8 cellular contexts compared by ENCODE assay signal in genomic region chr14:75709207-75709812, GRCh38. TPM values are rescaled to one million over a fixed set of nuclear protein-coding genes. Genes with fewer than 3 reads are reported as not detected.
DNase-seq lines count a peak whose midpoint lies in the region; ATAC-seq and TF ChIP-seq lines count a peak whose summit lies in the region.

No MANE protein-coding gene starts in this region.

- no peaks in the 10 kb centered on the region for H3K27me3 ChIP-seq in brain microvascular endothelial cell (replicated peaks)

- TF ChIP-seq CTCF in brain microvascular endothelial cell (IDR thresholded peaks at IDR 0.05; ENCODE audit: low read depth, low read length, missing control alignments): peak; percentile 89

- DNase-seq in A172 (ENCODE audit: low spot score): peak; percentile 44
- peak; percentile 66 to 67 for DNase-seq in NCI-H2081 (lab: John Stamatoyannopoulos, UW)
- DNase-seq in UCSD-AML1 (lab: John Stamatoyannopoulos, UW; ENCODE audit: unreplicated experiment): peak; percentile 39
- DNase-seq in brain microvascular endothelial cell: peak; percentile 85
- DNase-seq in iPS-NIHi11 (ENCODE audit: low spot score): peak; percentile 71
- DNase-seq in stimulated activated CD4-positive, alpha-beta T cell treated with anti-CD3 and anti-CD28 coated beads, Interleukin-12 subunit alpha, Interleukin-12 subunit beta, amount 100 ng/mL, for 48 hours (ENCODE audit: low read depth in 2 of 3, low spot score in 1 of 3): peak; percentile 13 to 55 (median 42)

- H3K36me3 ChIP-seq in brain microvascular endothelial cell (replicated peaks): no peaks in the 10 kb centered on the region

- ATAC-seq in GM18868 (IDR thresholded peaks at IDR 0.05; ENCODE audit: unreplicated experiment) (peak; percentile 52), GM18870 (IDR thresholded peaks at IDR 0.05; ENCODE audit: unreplicated experiment) (no peak)

- in situ Hi-C loops in brain microvascular endothelial cell (cut with HindIII; ENCODE audit: low pct_ligation_motif_present, low sequenced_read_pairs): loop anchor here (25.0 kb wide), 1 partner anchor 253 kb away; no protein-coding TSS in a partner anchor

- no peak overlapping the region for H3K27ac ChIP-seq in brain microvascular endothelial cell

- H3K4me3 ChIP-seq in brain microvascular endothelial cell (ENCODE audit: low read depth, low read length): no peak overlapping the region

RNA-seq across cellular contexts. Expression of gene TTLL5, which starts 48.3 kb away (rescaled TPM):
- total RNA-seq in A172 (2014; rRNA removed; shearing (Covaris generic)): 10.1 and 16.8 TPM in 2 replicates

RNA-seq across cellular contexts. Expression of gene ERG28, which starts 48.6 kb away (rescaled TPM):
- total RNA-seq in A172 (2014; rRNA removed; shearing (Covaris generic)): 6.1 and 6.4 TPM in 2 replicates
